ENCODE assay signal across 14 cellular contexts in the genomic region with DNA sequence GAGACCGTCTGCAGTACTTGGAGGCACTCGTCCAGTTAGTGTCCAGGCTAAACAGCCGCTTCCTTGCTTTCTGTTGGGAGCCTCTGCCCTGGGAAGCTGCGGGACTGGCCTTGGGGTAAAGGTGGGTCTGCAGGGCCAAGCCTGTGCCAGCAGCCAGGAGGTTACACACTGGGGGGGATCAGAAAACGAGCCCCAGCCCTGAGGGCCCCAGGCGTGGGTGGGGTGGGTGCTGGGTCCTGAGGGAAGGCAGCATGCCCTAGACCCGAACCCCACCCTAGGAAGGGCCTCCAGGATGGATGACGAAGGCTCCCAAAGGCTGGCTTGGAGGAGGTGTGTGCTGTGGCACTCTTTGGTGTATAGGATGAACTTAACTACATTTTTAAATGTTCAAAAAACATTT.
DNase-seq lines count a peak whose midpoint lies in the region; ATAC-seq and TF ChIP-seq lines count a peak whose summit lies in the region.
"Had no signal": no experiment of that assay in that cellular context is flagged by ENCODE, and none has a peak within 500 bp of the region (broad histone marks: within the 10 kb centered on the region; RNA-seq: fewer than 3 reads in every experiment).

No MANE protein-coding gene starts in this region.

- H3K9me3 Mint-ChIP-seq in stimulated activated naive CD8-positive, alpha-beta T cell treated with anti-CD3 and anti-CD28 coated beads, Interleukin-15, Interleukin-2, amounts not matched to agents 100 ng/mL and 50 ng/mL, for 24 hours: no peaks in the 10 kb centered on the region
- peaks cover 6% of the 10 kb centered on the region for H3K9me3 Mint-ChIP-seq in central memory CD8-positive, alpha-beta T cell
- no peaks in the 10 kb centered on the region for H3K9me3 Mint-ChIP-seq in natural killer cell

- H3K27ac Mint-ChIP-seq in stimulated activated naive CD8-positive, alpha-beta T cell treated with anti-CD3 and anti-CD28 coated beads, Interleukin-15, Interleukin-2, amounts not matched to agents 100 ng/mL and 50 ng/mL, for 24 hours: peak overlapping the region; percentile 26
- H3K27ac Mint-ChIP-seq in central memory CD8-positive, alpha-beta T cell (ENCODE audit: low read depth): peak overlapping the region; percentile 25
- peak overlapping the region; percentile 45 to 46 for H3K27ac Mint-ChIP-seq in natural killer cell

- no peak for ATAC-seq in stimulated activated naive CD8-positive, alpha-beta T cell treated with anti-CD3 and anti-CD28 coated beads, Interleukin-15, Interleukin-2, amounts not matched to agents 100 U/mL and 50 U/mL, for 24 hours
- ATAC-seq in central memory CD8-positive, alpha-beta T cell (replicated peaks; ENCODE audit: extremely low read depth, poor library complexity, severe bottlenecking): no peak
- ATAC-seq in natural killer cell (no peak), HG02870 (IDR thresholded peaks at IDR 0.05; ENCODE audit: unreplicated experiment) (no peak), GM19324 (IDR thresholded peaks at IDR 0.05; ENCODE audit: low FRiP score, unreplicated experiment) (no peak), HG03439 (IDR thresholded peaks at IDR 0.05; ENCODE audit: unreplicated experiment) (no peak)

- intact Hi-C loops in natural killer cell (cut with micrococcal nuclease): no loop called here

- no peak overlapping the region for H3K4me3 Mint-ChIP-seq in stimulated activated naive CD8-positive, alpha-beta T cell treated with anti-CD3 and anti-CD28 coated beads, Interleukin-15, Interleukin-2, amounts not matched to agents 100 ng/mL and 50 ng/mL, for 24 hours
- no peak overlapping the region for H3K4me3 Mint-ChIP-seq in central memory CD8-positive, alpha-beta T cell
- H3K4me3 Mint-ChIP-seq in natural killer cell: no peak overlapping the region

- DNase-seq in stimulated activated naive CD8-positive, alpha-beta T cell treated with anti-CD3 and anti-CD28 coated beads, Interleukin-15, Interleukin-2, amounts not matched to agents 100 U/mL and 50 U/mL, for 24 hours: no peak
- DNase-seq in central memory CD8-positive, alpha-beta T cell (ENCODE audit: low spot score in 2 of 2): no peak
- DNase-seq in natural killer cell (no peak), GM19238 (ENCODE audit: insufficient read length, low spot score) (no peak)
- DNase-seq: activated CD4-positive, alpha-beta T cell treated with anti-CD3 and anti-CD28 coated beads for 48 hours; KG1; mesendoderm; NCI-H774; nucleus accumbens; stomach had no signal

- H3K36me3 Mint-ChIP-seq in stimulated activated naive CD8-positive, alpha-beta T cell treated with anti-CD3 and anti-CD28 coated beads, Interleukin-15, Interleukin-2, amounts not matched to agents 100 ng/mL and 50 ng/mL, for 24 hours (ENCODE audit: low read depth): peaks cover 19% of the 10 kb centered on the region
- H3K36me3 Mint-ChIP-seq in central memory CD8-positive, alpha-beta T cell (ENCODE audit: insufficient read depth): peaks cover 26% of the 10 kb centered on the region
- H3K36me3 Mint-ChIP-seq in natural killer cell: no peaks in the 10 kb centered on the region

- H3K27me3 Mint-ChIP-seq in stimulated activated naive CD8-positive, alpha-beta T cell treated with anti-CD3 and anti-CD28 coated beads, Interleukin-15, Interleukin-2, amounts not matched to agents 100 ng/mL and 50 ng/mL, for 24 hours: no peaks in the 10 kb centered on the region
- no peaks in the 10 kb centered on the region for H3K27me3 Mint-ChIP-seq in central memory CD8-positive, alpha-beta T cell
- H3K27me3 Mint-ChIP-seq in natural killer cell (ENCODE audit: low read depth in 2 of 2): no peaks in the 10 kb centered on the region

- no peak for TF ChIP-seq CTCF in natural killer cell (IDR thresholded peaks at IDR 0.05)

- H3K4me1 Mint-ChIP-seq in stimulated activated naive CD8-positive, alpha-beta T cell treated with anti-CD3 and anti-CD28 coated beads, Interleukin-15, Interleukin-2, amounts not matched to agents 100 ng/mL and 50 ng/mL, for 24 hours (ENCODE audit: low read depth): no peaks in the 10 kb centered on the region
- peaks cover 27% of the 10 kb centered on the region for H3K4me1 Mint-ChIP-seq in central memory CD8-positive, alpha-beta T cell
- H3K4me1 Mint-ChIP-seq in natural killer cell: peaks cover 26 to 45% of the 10 kb centered on the region in 2 donors
